9 cellular contexts compared by ENCODE assay signal in genomic region chr1:201450721-201451291, GRCh38. TPM values are rescaled to one million over a fixed set of nuclear protein-coding genes. Genes with fewer than 3 reads are reported as not detected.
DNase-seq lines count a peak whose midpoint lies in the region; ATAC-seq and TF ChIP-seq lines count a peak whose summit lies in the region.
"Had no signal": no experiment of that assay in that cellular context is flagged by ENCODE, and none has a peak within 500 bp of the region (broad histone marks: within the 10 kb centered on the region; RNA-seq: fewer than 3 reads in every experiment).

No MANE protein-coding gene starts in this region.

- peaks cover 35 to 45% (median 43%) of the 10 kb centered on the region in 4 donors for H3K4me1 ChIP-seq in esophagus muscularis mucosa
- peaks cover 18 to 26% of the 10 kb centered on the region in 2 donors for H3K4me1 ChIP-seq in neuronal stem cell (ENCODE audit: control insufficient read depth in 2 of 2, insufficient read depth in 1 of 2, low read depth in 1 of 2, low read length in 2 of 2)

- TF ChIP-seq POLR2A in esophagus muscularis mucosa (IDR thresholded peaks at IDR 0.05; ENCODE audit: low read depth), result no peak

- peak overlapping the region; percentile 20 for H3K18ac ChIP-seq in neuronal stem cell (ENCODE audit: low read length)

- intact Hi-C loops in esophagus muscularis mucosa (cut with DNase I), result loop anchor here (10.0 kb wide), 1 partner anchor 264 kb away; no protein-coding TSS in a partner anchor

- peak overlapping the region; percentile 11 for H2BK15ac ChIP-seq in neuronal stem cell (ENCODE audit: low read length)

- no peak overlapping the region for H2BK5ac ChIP-seq in neuronal stem cell (ENCODE audit: low read length)

- H2AFZ ChIP-seq in neuronal stem cell (ENCODE audit: low read length), result peak overlapping the region; percentile 97

- WGBS in esophagus muscularis mucosa, result 18% methylated on average over 10 of the region's 12 CpGs
- WGBS in neuronal stem cell (ENCODE audit: extremely low coverage in 2 of 2, insufficient read length in 2 of 2, insufficient replicate concordance in 1 of 2), 2 donors, result no CpG with 5 or more reads among the region's 12 CpGs

- H3K27me3 ChIP-seq in esophagus muscularis mucosa (no peaks in the 10 kb centered on the region), neuronal stem cell (ENCODE audit: control insufficient read depth in 3 of 3, insufficient read depth in 3 of 3, low read depth in 1 of 3, low read length in 3 of 3) (peaks cover 0 to 2% (median 0%) of the 10 kb centered on the region in 3 experiments)

- H3K36me3 ChIP-seq in esophagus muscularis mucosa (no peaks in the 10 kb centered on the region), neuronal stem cell (replicated peaks in 1 of 2; ENCODE audit: control insufficient read depth in 2 of 2, insufficient read depth in 2 of 2, low read length in 2 of 2) (no peaks in the 10 kb centered on the region)

- H3K4me3 ChIP-seq in esophagus muscularis mucosa (no peak overlapping the region), neuronal stem cell (ENCODE audit: low read length in 2 of 2) (no peak overlapping the region)

- no peak overlapping the region for H2AK5ac ChIP-seq in neuronal stem cell (ENCODE audit: low read depth, low read length)

- H3K14ac ChIP-seq in neuronal stem cell (ENCODE audit: low read length), result no peak overlapping the region

- POLR2A ChIA-PET in GM10248 (lab: Yijun Ruan, JAX), result no interaction called here

- no peak overlapping the region for H3K4ac ChIP-seq in neuronal stem cell (ENCODE audit: low read length)

- H4K91ac ChIP-seq in neuronal stem cell (ENCODE audit: low read depth, low read length, poor library complexity), result no peak overlapping the region

- no peak overlapping the region for H3K23ac ChIP-seq in neuronal stem cell (ENCODE audit: low read depth, low read length, poor library complexity)

- DNase-seq in C1 segment of cervical spinal cord (lab: John Stamatoyannopoulos, UW) (peak in 11 of 14 donors; percentile 19 to 76 (median 56)), NCI-H82 treated with DMSO at 0.1 percent for 48 hours (lab: John Stamatoyannopoulos, UW; ENCODE audit: unreplicated experiment) (peak; percentile 15), esophagus muscularis mucosa (ENCODE audit: extremely low spot score) (no peak), neuronal stem cell (ENCODE audit: low spot score) (no peak), NAMALWA (ENCODE audit: low spot score) (no peak), GM10248 (ENCODE audit: extremely low spot score) (no peak)
- no peak for DNase-seq in activated CD8-positive, alpha-beta memory T cell treated with anti-CD3 and anti-CD28 coated beads, Interleukin-2, amount 50 U/mL, for 48 hours

- H2BK12ac ChIP-seq in neuronal stem cell (ENCODE audit: low read length), result no peak overlapping the region

- TF ChIP-seq CTCF in esophagus muscularis mucosa (IDR thresholded peaks at IDR 0.05), result no peak
- TF ChIP-seq CTCF in GM10248 (IDR thresholded peaks at IDR 0.05; ENCODE audit: control extremely low read depth, extremely low read depth, low read depth, missing control alignments), result no peak

- H4K8ac ChIP-seq in neuronal stem cell (ENCODE audit: low read depth, low read length), result no peak overlapping the region

- H3K4me2 ChIP-seq in neuronal stem cell (ENCODE audit: insufficient read depth, low read length, poor library complexity, severe bottlenecking), result no peak overlapping the region

- no peaks in the 10 kb centered on the region for H3K9me3 ChIP-seq in esophagus muscularis mucosa
- no peaks in the 10 kb centered on the region for H3K9me3 ChIP-seq in neuronal stem cell (replicated peaks in 1 of 2; ENCODE audit: control insufficient read depth in 2 of 2, insufficient read depth in 1 of 2, low read depth in 1 of 2, low read length in 2 of 2)

- CTCF ChIA-PET in GM10248 (lab: Yijun Ruan, JAX), result interaction anchor here (0.6 to 16.3 kb wide), 5 partner anchors 10 to 62 kb away, joined by 3 to 234 read pairs (median 92); no protein-coding TSS in a partner anchor

- no peak overlapping the region for H3K9ac ChIP-seq in neuronal stem cell (ENCODE audit: low read depth, low read length, poor library complexity)

- H3K27ac ChIP-seq in esophagus muscularis mucosa (replicated peaks in 1 of 4) (peak overlapping the region; percentile 41 to 69 (median 64)), neuronal stem cell (replicated peaks; ENCODE audit: low read length) (no peak overlapping the region)

- no peak for TF ChIP-seq EP300 in esophagus muscularis mucosa (IDR thresholded peaks at IDR 0.05)

- no peak overlapping the region for H2BK120ac ChIP-seq in neuronal stem cell (ENCODE audit: low read depth, low read length)

- H3K79me1 ChIP-seq in neuronal stem cell (ENCODE audit: low read depth, low read length), result no peaks in the 10 kb centered on the region

- ATAC-seq in HG02884 (IDR thresholded peaks at IDR 0.05; ENCODE audit: unreplicated experiment), result no peak
- ATAC-seq: activated T-cell treated with anti-CD3 and anti-CD28 coated beads, Interleukin-2, amount 50 U/mL, for 72 hours had no signal

RNA-seq across cellular contexts. Expression of gene PHLDA3, which starts 18.2 kb away (rescaled TPM):
- total RNA-seq in esophagus muscularis mucosa, result 100 to 1,000 TPM in 2 of 4 donors, 10 to 100 TPM in 2; 63.5 to 158 (median 106) TPM
- 12.4 TPM for polyA plus RNA-seq in neuronal stem cell (2013, experiment 1 of 2)
- polyA plus RNA-seq in neuronal stem cell (2013, experiment 2 of 2), result 12.3 TPM

RNA-seq across cellular contexts. Expression of gene TNNI1, which starts 29.3 kb away (rescaled TPM):
- total RNA-seq in esophagus muscularis mucosa, result under 1 TPM in 1 of 4 donors, not detected in 3; 0.06 TPM
- 3.6 TPM for polyA plus RNA-seq in neuronal stem cell (2013, experiment 1 of 2)
- 3.4 TPM for polyA plus RNA-seq in neuronal stem cell (2013, experiment 2 of 2)
- total RNA-seq: activated T-cell treated with anti-CD3 and anti-CD28 coated beads, Interleukin-2, amount 50 U/mL, for 72 hours had no signal

RNA-seq across cellular contexts. Expression of gene LAD1, which starts 51.7 kb away (rescaled TPM):
- total RNA-seq in esophagus muscularis mucosa, result under 1 TPM in 1 of 4 donors, not detected in 3; 0.17 TPM
- polyA plus RNA-seq in neuronal stem cell (2013, experiment 1 of 2), result 0.86 TPM
- 0.86 TPM for polyA plus RNA-seq in neuronal stem cell (2013, experiment 2 of 2)
- total RNA-seq: activated T-cell treated with anti-CD3 and anti-CD28 coated beads, Interleukin-2, amount 50 U/mL, for 72 hours had no signal

RNA-seq across cellular contexts. Expression of gene CSRP1, which starts 56.1 kb away (rescaled TPM):
- 1,000 to 10,000 TPM; 3,645 to 7,984 (median 5,321) TPM for total RNA-seq in esophagus muscularis mucosa
- polyA plus RNA-seq in neuronal stem cell (2013, experiment 1 of 2), result 31.8 TPM
- 29.5 TPM for polyA plus RNA-seq in neuronal stem cell (2013, experiment 2 of 2)

Comparison
In these comparisons a context has a peak if more than half of its experiments do, and no peak if none do; other contexts are left out.
1. DNase-seq: peak in C1 segment of cervical spinal cord (11 of 14) and NCI-H82 treated with DMSO at 0.1 percent for 48 hours (single experiment); none in esophagus muscularis mucosa (single experiment), neuronal stem cell (single experiment), NAMALWA (single experiment), GM10248 (single experiment) and activated CD8-positive, alpha-beta memory T cell treated with anti-CD3 and anti-CD28 coated beads, Interleukin-2, amount 50 U/mL, for 48 hours (single experiment).